ENCODE assay signal across 20 cellular contexts in genomic region chr7:77525231-77525630, GRCh38.
"Had no signal": no experiment of that assay in that cellular context is flagged by ENCODE, and none has a peak within 500 bp of the region (broad histone marks: within the 10 kb centered on the region; RNA-seq: fewer than 3 reads in every experiment).

No MANE protein-coding gene starts in this region.

- H3K36me3 ChIP-seq: brain microvascular endothelial cell, esophagus muscularis mucosa, neutrophil, tibial artery, vagina, WERI-Rb-1 had no signal

- H3K27ac ChIP-seq: brain microvascular endothelial cell, esophagus muscularis mucosa, neutrophil, tibial artery, vagina, WERI-Rb-1 had no signal

- ATAC-seq: left colon; naive thymus-derived CD8-positive, alpha-beta T cell; stimulated activated effector memory CD8-positive, alpha-beta T cell treated with anti-CD3 and anti-CD28 coated beads, Interleukin-12 subunit alpha, Interleukin-12 subunit beta, amount 100 ng/mL, for 72 hours had no signal

- H3K27me3 ChIP-seq: brain microvascular endothelial cell, esophagus muscularis mucosa, neutrophil, tibial artery, vagina had no signal

- H3K4me1 ChIP-seq: esophagus muscularis mucosa, tibial artery, vagina had no signal

- H3K4me3 ChIP-seq: esophagus muscularis mucosa, lung, smooth muscle cell, tibial artery, vagina had no signal

- H3K9me3 ChIP-seq: esophagus muscularis mucosa, neutrophil, tibial artery, vagina had no signal

- DNase-seq: activated CD4-positive, alpha-beta T cell treated with anti-CD3 and anti-CD28 coated beads for 48 hours; amygdala; brain microvascular endothelial cell; cerebellar nuclear complex; dermis blood vessel endothelial cell; endodermal cell; foreskin melanocyte; head of caudate nucleus; left colon; naive thymus-derived CD8-positive, alpha-beta T cell; posterior cingulate gyrus; T-helper 9 cell; tibial artery; WERI-Rb-1 had no signal
